Comparison of ENCODE assay signal across 24 cellular contexts in the genomic region with DNA sequence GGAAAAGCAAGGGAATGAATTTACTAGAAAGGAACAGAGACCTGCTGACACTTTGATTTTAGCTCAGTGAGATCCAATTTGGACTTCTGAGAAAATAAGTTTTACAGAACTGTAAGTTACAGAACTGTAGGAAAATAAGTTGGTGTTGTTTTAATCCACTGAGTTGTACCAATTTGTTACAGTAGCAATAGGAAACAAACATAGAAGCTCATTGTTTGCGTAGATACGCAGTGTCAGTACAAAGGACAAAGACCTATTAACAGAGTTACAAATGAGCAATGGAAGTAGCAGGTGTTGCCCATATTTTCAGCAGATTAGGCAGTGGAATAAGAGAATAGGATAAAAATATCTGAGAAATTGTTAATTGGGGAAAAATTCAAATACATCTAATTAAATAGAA.
DNase-seq lines count a peak whose midpoint lies in the region; ATAC-seq, FAIRE-seq and TF ChIP-seq lines count a peak whose summit lies in the region.
"Had no signal": no experiment of that assay in that cellular context is flagged by ENCODE, and none has a peak within 500 bp of the region (broad histone marks: within the 10 kb centered on the region; RNA-seq: fewer than 3 reads in every experiment).

No MANE protein-coding gene starts in this region.

- 16 to 21% methylated on average over 2 of the region's 2 CpGs for WGBS in body of pancreas, 2 donors
- 20 to 22% methylated on average over 2 of the region's 2 CpGs for WGBS in pancreas, 2 donors

- H3K9me3 ChIP-seq in body of pancreas = no peaks in the 10 kb centered on the region
- no peaks in the 10 kb centered on the region for H3K9me3 ChIP-seq in pancreas
- H3K9me3 ChIP-seq: BLaER1, Caco-2, HAP-1, Peyer's patch had no signal

- no peaks in the 10 kb centered on the region for H3K4me1 ChIP-seq in body of pancreas
- no peaks in the 10 kb centered on the region for H3K4me1 ChIP-seq in pancreas
- H3K4me1 ChIP-seq: BLaER1, Caco-2, HAP-1, Peyer's patch had no signal

- H3K27ac ChIP-seq in body of pancreas (no peak overlapping the region), pancreas (no peak overlapping the region)
- H3K27ac ChIP-seq: BLaER1, Peyer's patch had no signal

- no peak for ATAC-seq in body of pancreas
- ATAC-seq in pancreas = no peak
- ATAC-seq in activated T-cell treated with anti-CD3 and anti-CD28 coated beads, Interleukin-2, amount 50 U/mL, for 4 hours = no peak
- ATAC-seq: GM23338 had no signal

- no peaks in the 10 kb centered on the region for H3K36me3 Mint-ChIP-seq in activated T-cell treated with anti-CD3 and anti-CD28 coated beads, Interleukin-2, amount 50 U/mL, for 4 hours (ENCODE audit: insufficient read depth)

- H3K4me1 Mint-ChIP-seq in activated T-cell treated with anti-CD3 and anti-CD28 coated beads, Interleukin-2, amount 50 U/mL, for 4 hours (ENCODE audit: low read depth) = no peaks in the 10 kb centered on the region
- H3K4me1 Mint-ChIP-seq: GM23338 had no signal

- peaks cover 14% of the 10 kb centered on the region for H3K9me3 Mint-ChIP-seq in activated T-cell treated with anti-CD3 and anti-CD28 coated beads, Interleukin-2, amount 50 U/mL, for 4 hours

- H3K27me3 ChIP-seq in body of pancreas = no peaks in the 10 kb centered on the region
- no peaks in the 10 kb centered on the region for H3K27me3 ChIP-seq in pancreas
- H3K27me3 ChIP-seq: BLaER1, Peyer's patch had no signal

- H3K4me3 ChIP-seq in body of pancreas (no peak overlapping the region), pancreas (no peak overlapping the region)
- H3K4me3 ChIP-seq: BLaER1, GM23338, HAP-1, Peyer's patch had no signal

- no peaks in the 10 kb centered on the region for H3K27me3 Mint-ChIP-seq in activated T-cell treated with anti-CD3 and anti-CD28 coated beads, Interleukin-2, amount 50 U/mL, for 4 hours (ENCODE audit: low read depth)
- H3K27me3 Mint-ChIP-seq: CD4-positive, alpha-beta T cell had no signal

- no peaks in the 10 kb centered on the region for H3K36me3 ChIP-seq in body of pancreas (replicated peaks in 1 of 2; ENCODE audit: insufficient read depth in 1 of 2, low read depth in 2 of 2)
- H3K36me3 ChIP-seq in pancreas = no peaks in the 10 kb centered on the region
- H3K36me3 ChIP-seq: BLaER1, HAP-1, Peyer's patch had no signal

- H3K4me3 Mint-ChIP-seq in activated T-cell treated with anti-CD3 and anti-CD28 coated beads, Interleukin-2, amount 50 U/mL, for 4 hours = no peak overlapping the region
- H3K4me3 Mint-ChIP-seq: CD4-positive, alpha-beta T cell; GM23338 had no signal

- intact Hi-C loops in body of pancreas (cut with DNase I) = no loop called here
- intact Hi-C loops in pancreas (cut with DNase I) = no loop called here

- DNase-seq in NCI-H526 treated with DMSO at 0.1 percent for 48 hours (lab: John Stamatoyannopoulos, UW) (peak; percentile 7), frontal cortex (ENCODE audit: low spot score in 2 of 2) (no peak), pons (ENCODE audit: low spot score) (peak; percentile 94), body of pancreas (no peak), pancreas (no peak), HT-29 (ENCODE audit: low spot score) (no peak)
- DNase-seq in activated T-cell treated with anti-CD3 and anti-CD28 coated beads, Interleukin-2, amount 50 U/mL, for 4 hours = no peak
- DNase-seq: Caco-2; CD4-positive, alpha-beta T cell; DMS 273 treated with DMSO at 0.1 percent for 48 hours; DND-41; KG1; NCI-H1092 treated with DMSO at 0.1 percent for 48 hours; NCI-H1436 treated with DMSO at 0.1 percent for 48 hours; NCI-H2029; NCI-H2227 treated with DMSO at 0.1 percent for 48 hours; NCI-H510A; NCI-H774; Peyer's patch had no signal

- TF ChIP-seq CTCF in body of pancreas (IDR thresholded peaks at IDR 0.05) (no peak), pancreas (IDR thresholded peaks at IDR 0.05) (no peak)

- FAIRE-seq in frontal cortex (lab: Jason Lieb, UNC) (peak; percentile 81), pancreas (lab: Jason Lieb, UNC) (no peak)
- FAIRE-seq: GM12892, HTR-8/SVneo had no signal

- TF ChIP-seq POLR2A in body of pancreas (IDR thresholded peaks at IDR 0.05) = no peak

Comparison
In these comparisons a context has a peak if more than half of its experiments do, and no peak if none do; other contexts are left out.
1. DNase-seq: peak in NCI-H526 treated with DMSO at 0.1 percent for 48 hours (single experiment) and pons (single experiment); none in frontal cortex (0 of 2), body of pancreas (0 of 4), pancreas (0 of 6), activated T-cell treated with anti-CD3 and anti-CD28 coated beads, Interleukin-2, amount 50 U/mL, for 4 hours (single experiment) and HT-29 (single experiment).